25 cellular contexts compared by ENCODE assay signal in genomic region chr11:30911247-30911646, GRCh38.
"Had no signal": no experiment of that assay in that cellular context is flagged by ENCODE, and none has a peak within 500 bp of the region (broad histone marks: within the 10 kb centered on the region; RNA-seq: fewer than 3 reads in every experiment).

No MANE protein-coding gene starts in this region.

- H3K4me1 ChIP-seq: esophagus squamous epithelium, gastroesophageal sphincter, left ventricle myocardium inferior, lower lobe of right lung, psoas muscle, spleen, transverse colon had no signal

- H3K27ac ChIP-seq: dorsolateral prefrontal cortex, epithelial cell of prostate, esophagus squamous epithelium, gastroesophageal sphincter, left ventricle myocardium inferior, lower lobe of right lung, neutrophil, psoas muscle, spleen, stomach, thoracic aorta, transverse colon had no signal

- H3K36me3 ChIP-seq: esophagus squamous epithelium, gastroesophageal sphincter, left ventricle myocardium inferior, lower lobe of right lung, neutrophil, spleen, stomach, thoracic aorta, transverse colon had no signal

- H3K9me3 ChIP-seq: esophagus squamous epithelium, gastroesophageal sphincter, left ventricle myocardium inferior, lower lobe of right lung, neutrophil, psoas muscle, spleen, stomach, thoracic aorta, transverse colon had no signal

- DNase-seq: cortex of kidney; dorsolateral prefrontal cortex; effector CD8-positive, alpha-beta T cell; esophagus squamous epithelium; foreskin fibroblast; glutamatergic neuron; left cardiac atrium; left ventricle myocardium inferior; lower lobe of right lung; mesenchymal stem cell; naive thymus-derived CD4-positive, alpha-beta T cell; psoas muscle; spleen; stimulated activated CD4-positive, alpha-beta T cell treated with anti-CD3 and anti-CD28 coated beads, Interleukin-15, amount 100 ng/mL, for 24 hours; stimulated activated CD4-positive, alpha-beta T cell treated with anti-CD3 and anti-CD28 coated beads, Interleukin-1b, Interleukin-23, amount 100 ng/mL, for 48 hours; stimulated activated CD4-positive, alpha-beta T cell treated with anti-CD3 and anti-CD28 coated beads, Interleukin-4, amount 100 ng/mL, for 24 hours; stomach; substantia nigra; transverse colon had no signal

- H3K4me3 ChIP-seq: dorsolateral prefrontal cortex, esophagus squamous epithelium, gastroesophageal sphincter, left ventricle myocardium inferior, lower lobe of right lung, psoas muscle, spleen, stomach, thoracic aorta, transverse colon had no signal

- H3K27me3 ChIP-seq: dorsolateral prefrontal cortex, gastroesophageal sphincter, neutrophil, spleen, stomach, transverse colon had no signal

- ATAC-seq: gastroesophageal sphincter; left cardiac atrium; lower lobe of right lung; psoas muscle; sciatic nerve; stimulated activated memory B cell treated with anti-CD40 and anti-IgM and Interleukin-4, amounts not matched to agents 10 μg/mL and 1 μg/mL and 100 μg/mL, for 72 hours had no signal
